ENCODE assay signal across 18 cellular contexts in genomic region chr1:204336642-204337041, GRCh38. TPM values are rescaled to one million over a fixed set of nuclear protein-coding genes. Genes with fewer than 3 reads are reported as not detected.
A peak's percentile ranks its signal among the peaks of the same experiment; 100 is the strongest.
DNase-seq lines count a peak whose midpoint lies in the region; ATAC-seq and TF ChIP-seq lines count a peak whose summit lies in the region.
"Had no signal": no experiment of that assay in that cellular context is flagged by ENCODE, and none has a peak within 500 bp of the region (broad histone marks: within the 10 kb centered on the region; RNA-seq: fewer than 3 reads in every experiment).

No MANE protein-coding gene starts in this region.

- H3K4me3 Mint-ChIP-seq in GM23338: no peak overlapping the region
- H3K4me3 Mint-ChIP-seq: CD4-positive, CD25-positive, alpha-beta regulatory T cell had no signal

- no peak overlapping the region for H3K18ac ChIP-seq in neuronal stem cell (ENCODE audit: low read length)

- H3K36me3 ChIP-seq in GM23338 (ENCODE audit: insufficient read depth): no peaks in the 10 kb centered on the region
- no peaks in the 10 kb centered on the region for H3K36me3 ChIP-seq in NT2/D1 (ENCODE audit: insufficient read depth, insufficient read length, low read length)
- no peaks in the 10 kb centered on the region for H3K36me3 ChIP-seq in neuronal stem cell (replicated peaks in 1 of 2; ENCODE audit: control insufficient read depth in 2 of 2, insufficient read depth in 2 of 2, low read length in 2 of 2)
- H3K36me3 ChIP-seq: BE2C had no signal

- peak overlapping the region; percentile 95 for H3K27ac ChIP-seq in GM23338 (ENCODE audit: low read depth)
- H3K27ac ChIP-seq in neuronal stem cell (replicated peaks; ENCODE audit: low read length): no peak overlapping the region

- H3K4me3 ChIP-seq in GM23338 (no peak overlapping the region), NT2/D1 (ENCODE audit: insufficient read length, low read depth) (no peak overlapping the region), neuronal stem cell (ENCODE audit: low read length in 2 of 2) (no peak overlapping the region)

- TF ChIP-seq CTCF in GM23338 (conservative IDR thresholded peaks at IDR 0.05; ENCODE audit: low read depth in 2 of 2): no peak

- no peak overlapping the region for H2BK12ac ChIP-seq in neuronal stem cell (ENCODE audit: low read length)

- no peaks in the 10 kb centered on the region; the same call in 2 of the 3 replicates for H3K9me3 Mint-ChIP-seq in GM23338

- H3K9me3 ChIP-seq in NT2/D1 (ENCODE audit: insufficient read depth, low read length) (no peaks in the 10 kb centered on the region), neuronal stem cell (replicated peaks in 1 of 2; ENCODE audit: control insufficient read depth in 2 of 2, insufficient read depth in 1 of 2, low read depth in 1 of 2, low read length in 2 of 2) (no peaks in the 10 kb centered on the region)
- H3K9me3 ChIP-seq: BE2C had no signal

- peaks cover 10% of the 10 kb centered on the region for H3K27me3 Mint-ChIP-seq in GM23338 (ENCODE audit: insufficient read depth, low read depth, poor library complexity)

- H3K9ac ChIP-seq in NT2/D1 (ENCODE audit: insufficient read length, low read depth) (no peak overlapping the region), neuronal stem cell (ENCODE audit: low read depth, low read length, poor library complexity) (peak overlapping the region; percentile 17)

- peak overlapping the region; percentile 16; the same call in 1 of the 2 replicates for H2AFZ ChIP-seq in GM23338
- H2AFZ ChIP-seq in neuronal stem cell (ENCODE audit: low read length): peak overlapping the region; percentile 53

- H2BK5ac ChIP-seq in neuronal stem cell (ENCODE audit: low read length): no peak overlapping the region

- no peak overlapping the region for H3K14ac ChIP-seq in neuronal stem cell (ENCODE audit: low read length)

- H2BK120ac ChIP-seq in neuronal stem cell (ENCODE audit: low read depth, low read length): no peak overlapping the region

- DNase-seq in GM23338 (ENCODE audit: low spot score) (peak; percentile 52), NT2/D1 (ENCODE audit: low read depth, low spot score) (peak; percentile 94), iPS DF 19.7 (ENCODE audit: low read depth, low spot score) (peak; percentile 61), neuronal stem cell (ENCODE audit: low spot score) (no peak), EL (no peak)
- no peak for DNase-seq in activated naive CD4-positive, alpha-beta T cell treated with anti-CD3 and anti-CD28 coated beads, Interleukin-2, amount 50 U/mL, for 16 hours
- no peak for DNase-seq in stimulated activated CD4-positive, alpha-beta T cell treated with anti-CD3 and anti-CD28 coated beads, Interleukin-2, amount 100 ng/mL, for 48 hours
- DNase-seq: BE2C; CD4-positive, CD25-positive, alpha-beta regulatory T cell; COR-L47; DMS 273 treated with DMSO at 0.1 percent for 48 hours; DND-41; Kasumi-1; NCI-H1105; NCI-H2081 treated with DMSO at 0.1 percent for 48 hours; NK-92 treated with Interleukin-12 subunit alpha and Interleukin-12 subunit beta, amount 100 ng/mL, for 24 hours had no signal

- peaks cover 7% of the 10 kb centered on the region; the same call in 1 of the 2 replicates for H3F3A ChIP-seq in GM23338 (replicated peaks; ENCODE audit: low read depth)

- H4K8ac ChIP-seq in neuronal stem cell (ENCODE audit: low read depth, low read length): no peak overlapping the region

- H4K20me1 ChIP-seq in GM23338 (replicated peaks; ENCODE audit: insufficient read depth): no peaks in the 10 kb centered on the region

- H3K36me3 Mint-ChIP-seq in GM23338 (ENCODE audit: low read depth): no peaks in the 10 kb centered on the region
- H3K36me3 Mint-ChIP-seq: CD4-positive, CD25-positive, alpha-beta regulatory T cell had no signal

- H3K9me2 ChIP-seq in GM23338 (ENCODE audit: insufficient read depth): peaks cover 15% of the 10 kb centered on the region; the same call in 1 of the 2 replicates

- no peak overlapping the region for H4K91ac ChIP-seq in neuronal stem cell (ENCODE audit: low read depth, low read length, poor library complexity)

- no peak overlapping the region for H2AK5ac ChIP-seq in neuronal stem cell (ENCODE audit: low read depth, low read length)

- H3K4me1 Mint-ChIP-seq in GM23338: peaks cover 49% of the 10 kb centered on the region
- H3K4me1 Mint-ChIP-seq: CD4-positive, CD25-positive, alpha-beta regulatory T cell had no signal

- no peaks in the 10 kb centered on the region for H3K79me2 ChIP-seq in GM23338 (replicated peaks; ENCODE audit: insufficient read depth)

- H2BK15ac ChIP-seq in neuronal stem cell (ENCODE audit: low read length): no peak overlapping the region

- H3K4me1 ChIP-seq in GM23338 (ENCODE audit: insufficient read depth) (peaks cover 54% of the 10 kb centered on the region), NT2/D1 (ENCODE audit: insufficient read depth, insufficient read length) (peaks cover 40% of the 10 kb centered on the region), neuronal stem cell (ENCODE audit: control insufficient read depth in 2 of 2, insufficient read depth in 1 of 2, low read depth in 1 of 2, low read length in 2 of 2) (peaks cover 11 to 53% of the 10 kb centered on the region in 2 donors)

- H3K79me1 ChIP-seq in neuronal stem cell (ENCODE audit: low read depth, low read length): no peaks in the 10 kb centered on the region

- no peak overlapping the region for H3K4ac ChIP-seq in neuronal stem cell (ENCODE audit: low read length)

- ATAC-seq in GM23338: peak; percentile 56
- ATAC-seq: Right ventricle myocardium inferior had no signal

- H3K27ac Mint-ChIP-seq in GM23338: no peak overlapping the region
- H3K27ac Mint-ChIP-seq: CD4-positive, CD25-positive, alpha-beta regulatory T cell had no signal

- no peak overlapping the region for H3K23ac ChIP-seq in neuronal stem cell (ENCODE audit: low read depth, low read length, poor library complexity)

- H3K4me2 ChIP-seq in GM23338: peak overlapping the region; percentile 70
- H3K4me2 ChIP-seq in neuronal stem cell (ENCODE audit: insufficient read depth, low read length, poor library complexity, severe bottlenecking): no peak overlapping the region

- H3K27me3 ChIP-seq in GM23338 (ENCODE audit: insufficient read depth) (no peaks in the 10 kb centered on the region), NT2/D1 (ENCODE audit: insufficient read depth, insufficient read length) (no peaks in the 10 kb centered on the region), neuronal stem cell (ENCODE audit: control insufficient read depth in 3 of 3, insufficient read depth in 3 of 3, low read depth in 1 of 3, low read length in 3 of 3) (peaks cover 0 to 64% (median 2%) of the 10 kb centered on the region in 3 experiments)
- H3K27me3 ChIP-seq: BE2C had no signal

TF ChIP-seq in GM23338, 12 proteins besides CTCF, POLR2A, EP300 and RAD21:
- TF ChIP-seq EZH2phosphoT487 (IDR thresholded peaks at IDR 0.05; ENCODE audit: unreplicated experiment) (no peak), NANOG (IDR thresholded peaks at IDR 0.05; ENCODE audit: borderline replicate concordance) (peak; percentile 7; the same call in 1 of the 2 replicates)

RNA-seq across cellular contexts. Expression of gene PLEKHA6, which starts 23.1 kb away (rescaled TPM):
- total RNA-seq in GM23338 (2014; rRNA removed; shearing (Covaris generic)): 4.3 and 6.2 TPM in 2 replicates
- 2.5 and 2.8 TPM in 2 replicates for polyA plus RNA-seq in GM23338 (2016; fragmentation: Nextera tagmentation; extraction: Ambion mirVana)
- 0.49 TPM for polyA plus RNA-seq in neuronal stem cell (2013, experiment 1 of 2)
- 0.48 TPM for polyA plus RNA-seq in neuronal stem cell (2013, experiment 2 of 2)
- total RNA-seq: OCI-LY7 had no signal
- polyA plus RNA-seq: CD4-positive, CD25-positive, alpha-beta regulatory T cell had no signal

Comparison
In these comparisons a context has a peak if more than half of its experiments do, and no peak if none do; other contexts are left out.
1. DNase-seq: peak in GM23338 (single experiment), NT2/D1 (single experiment) and iPS DF 19.7 (single experiment); none in neuronal stem cell (single experiment), activated naive CD4-positive, alpha-beta T cell treated with anti-CD3 and anti-CD28 coated beads, Interleukin-2, amount 50 U/mL, for 16 hours (single experiment), stimulated activated CD4-positive, alpha-beta T cell treated with anti-CD3 and anti-CD28 coated beads, Interleukin-2, amount 100 ng/mL, for 48 hours (0 of 2) and EL (single experiment).